Comparison of ENCODE assay signal across 1 cellular context in the genomic region with DNA sequence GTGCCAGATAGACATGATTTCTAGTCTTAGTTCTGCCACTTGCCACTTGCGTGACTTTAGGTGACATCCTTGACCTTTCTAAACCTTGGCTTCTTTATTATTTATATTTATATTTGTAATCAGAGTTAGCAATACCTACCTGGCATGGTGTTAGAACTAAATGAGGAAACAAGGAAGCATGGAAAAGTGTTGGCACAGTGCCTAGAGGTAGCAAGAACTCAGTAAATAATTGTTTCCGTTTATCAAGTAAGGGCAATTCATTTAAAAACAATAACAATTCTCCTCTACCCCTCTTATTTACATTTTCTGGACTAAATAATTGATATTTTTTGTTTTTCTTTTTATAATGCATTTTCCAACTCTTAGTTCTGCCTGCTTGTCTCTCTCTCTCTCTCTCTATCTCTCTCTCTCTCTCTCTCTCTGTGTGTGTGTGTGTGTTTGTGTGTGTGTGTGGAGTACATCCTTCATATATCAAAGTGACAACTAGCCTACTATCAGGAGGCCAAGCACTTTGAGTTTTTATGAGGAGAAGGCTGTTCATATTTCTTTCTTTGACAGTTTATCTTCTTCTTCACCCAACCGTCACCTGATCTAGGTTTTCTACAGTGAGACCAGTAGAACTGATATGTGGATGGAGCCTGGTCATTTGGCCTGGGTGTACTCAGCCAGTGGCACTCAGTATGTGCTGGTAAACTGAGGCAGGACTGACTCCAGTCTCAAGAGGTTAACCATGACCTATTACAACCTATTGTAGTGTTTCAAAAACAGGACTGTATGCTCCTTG.
TF ChIP-seq lines count a peak whose summit lies in the region.

No MANE protein-coding gene starts in this region.

TF ChIP-seq in K562, 482 proteins besides CTCF, POLR2A, EP300 and RAD21 (continued from another document):
- no peak for TF ChIP-seq PBX2 (CRISPR knock-in tag; IDR thresholded peaks at IDR 0.05; ENCODE audit: low read depth)
- TF ChIP-seq PBX2 (tag; conservative IDR thresholded peaks at IDR 0.05; ENCODE audit: low read depth), result peak; percentile 100
- TF ChIP-seq, protein P1, sequence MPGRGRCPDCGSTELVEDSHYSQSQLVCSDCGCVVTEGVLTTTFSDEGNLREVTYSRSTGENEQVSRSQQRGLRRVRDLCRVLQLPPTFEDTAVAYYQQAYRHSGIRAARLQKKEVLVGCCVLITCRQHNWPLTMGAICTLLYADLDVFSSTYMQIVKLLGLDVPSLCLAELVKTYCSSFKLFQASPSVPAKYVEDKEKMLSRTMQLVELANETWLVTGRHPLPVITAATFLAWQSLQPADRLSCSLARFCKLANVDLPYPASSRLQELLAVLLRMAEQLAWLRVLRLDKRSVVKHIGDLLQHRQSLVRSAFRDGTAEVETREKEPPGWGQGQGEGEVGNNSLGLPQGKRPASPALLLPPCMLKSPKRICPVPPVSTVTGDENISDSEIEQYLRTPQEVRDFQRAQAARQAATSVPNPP (IDR thresholded peaks at IDR 0.05; ENCODE audit: borderline replicate concordance, insufficient read depth, insufficient read length), result no peak
- TF ChIP-seq HSF4 (CRISPR knock-in tag; IDR thresholded peaks at IDR 0.05; ENCODE audit: borderline replicate concordance), result 0 out of 2 replicates have a peak, but pooled peaks have one; percentile 11
- TF ChIP-seq, protein P2, sequence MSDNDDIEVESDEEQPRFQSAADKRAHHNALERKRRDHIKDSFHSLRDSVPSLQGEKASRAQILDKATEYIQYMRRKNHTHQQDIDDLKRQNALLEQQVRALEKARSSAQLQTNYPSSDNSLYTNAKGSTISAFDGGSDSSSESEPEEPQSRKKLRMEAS (CRISPR knock-in tag; IDR thresholded peaks at IDR 0.05), result no peak
- TF ChIP-seq SMARCE1 (IDR thresholded peaks at IDR 0.05), result peak; percentile 85
- TF ChIP-seq KDM2B (CRISPR knock-in tag; IDR thresholded peaks at IDR 0.05), result no peak
- 0 out of 2 replicates have a peak, but pooled peaks have one; percentile 45 for TF ChIP-seq ZNF766 (CRISPR knock-in tag; conservative IDR thresholded peaks at IDR 0.05)
- peak; percentile 71 for TF ChIP-seq SOX6 (IDR thresholded peaks at IDR 0.05)
- TF ChIP-seq, protein P3, sequence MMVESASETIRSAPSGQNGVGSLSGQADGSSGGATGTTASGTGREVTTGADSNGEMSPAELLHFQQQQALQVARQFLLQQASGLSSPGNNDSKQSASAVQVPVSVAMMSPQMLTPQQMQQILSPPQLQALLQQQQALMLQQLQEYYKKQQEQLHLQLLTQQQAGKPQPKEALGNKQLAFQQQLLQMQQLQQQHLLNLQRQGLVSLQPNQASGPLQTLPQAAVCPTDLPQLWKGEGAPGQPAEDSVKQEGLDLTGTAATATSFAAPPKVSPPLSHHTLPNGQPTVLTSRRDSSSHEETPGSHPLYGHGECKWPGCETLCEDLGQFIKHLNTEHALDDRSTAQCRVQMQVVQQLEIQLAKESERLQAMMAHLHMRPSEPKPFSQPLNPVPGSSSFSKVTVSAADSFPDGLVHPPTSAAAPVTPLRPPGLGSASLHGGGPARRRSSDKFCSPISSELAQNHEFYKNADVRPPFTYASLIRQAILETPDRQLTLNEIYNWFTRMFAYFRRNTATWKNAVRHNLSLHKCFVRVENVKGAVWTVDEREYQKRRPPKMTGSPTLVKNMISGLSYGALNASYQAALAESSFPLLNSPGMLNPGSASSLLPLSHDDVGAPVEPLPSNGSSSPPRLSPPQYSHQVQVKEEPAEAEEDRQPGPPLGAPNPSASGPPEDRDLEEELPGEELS (CRISPR knock-in tag; IDR thresholded peaks at IDR 0.05; ENCODE audit: borderline replicate concordance), result no peak
- peak; percentile 95 for TF ChIP-seq HLTF (IDR thresholded peaks at IDR 0.05)
- peak; percentile 55 for TF ChIP-seq ZBTB40 (IDR thresholded peaks at IDR 0.05)
- TF ChIP-seq ZBTB40 (CRISPR knock-in tag; IDR thresholded peaks at IDR 0.05), result no peak
- TF ChIP-seq NCOR1 (IDR thresholded peaks at IDR 0.05), result peak; percentile 85
- TF ChIP-seq KLF6 (CRISPR knock-in tag; IDR thresholded peaks at IDR 0.05; ENCODE audit: borderline replicate concordance), result no peak
- no peak for TF ChIP-seq BCL6 (CRISPR knock-in tag; IDR thresholded peaks at IDR 0.05)
